11 cellular contexts compared by ENCODE assay signal in genomic region chr5:132429451-132430440, GRCh38.
DNase-seq lines count a peak whose midpoint lies in the region; ATAC-seq, FAIRE-seq and TF ChIP-seq lines count a peak whose summit lies in the region.
"Had no signal": no experiment of that assay in that cellular context is flagged by ENCODE, and none has a peak within 500 bp of the region (broad histone marks: within the 10 kb centered on the region; RNA-seq: fewer than 3 reads in every experiment).

No MANE protein-coding gene starts in this region.

- 87% methylated on average over 6 of the region's 6 CpGs for WGBS in A549 (ENCODE audit: missing lambda C conversion rate)

- peak overlapping the region; percentile 33 for H3K4me2 ChIP-seq in A549

- H3K4me3 ChIP-seq in A549: no peak overlapping the region
- H3K4me3 ChIP-seq in muscle layer of colon (ENCODE audit: low read depth in 1 of 2, low read length in 2 of 2): no peak overlapping the region
- H3K4me3 ChIP-seq in BE2C (ENCODE audit: low read depth, low read length): no peak overlapping the region

- TF ChIP-seq CTCF in A549 (IDR thresholded peaks at IDR 0.05) (no peak), BE2C (IDR thresholded peaks at IDR 0.05; ENCODE audit: low read depth, low read length) (no peak), glutamatergic neuron (IDR thresholded peaks at IDR 0.05; ENCODE audit: partially characterized antibody, unreplicated experiment) (no peak)

- CTCF ChIA-PET in A549 (lab: Yijun Ruan, JAX): interaction anchor here (1.0 to 10.7 kb wide), 7 partner anchors 10 to 69 kb away, joined by 3 to 91 read pairs (median 8); partner anchors contain the start of gene IRF1

- no peaks in the 10 kb centered on the region for H3K9me3 ChIP-seq in A549
- H3K9me3 ChIP-seq in muscle layer of colon (ENCODE audit: low read length): no peaks in the 10 kb centered on the region
- no peaks in the 10 kb centered on the region for H3K9me3 ChIP-seq in BE2C

- intact Hi-C loops in activated T-helper 1 cell treated with anti-CD3 and anti-CD28 coated beads, Interleukin-12 subunit alpha, Interleukin-12 subunit beta, Interleukin-2, Interleukin-4 antibody, amounts not matched to agents 30 ng/mL and 10 ng/mL and 1 ng/mL, durations not matched to agents 14 hours and 24 hours and 36 hours (cut with micrococcal nuclease): loop anchor here (5.0 kb wide), 4 partner anchors 128 to 632 kb away; partner anchors contain the start of genes FNIP1 and RAD50

- H3K4me1 ChIP-seq in A549 (peaks cover 48% of the 10 kb centered on the region), muscle layer of colon (ENCODE audit: insufficient read depth, low read length) (peaks cover 86% of the 10 kb centered on the region), BE2C (peaks cover 17% of the 10 kb centered on the region)

- no peak for TF ChIP-seq RAD21 in A549 (conservative IDR thresholded peaks at IDR 0.05 in 1 of 2, IDR thresholded peaks at IDR 0.05 in 1 of 2)

- ATAC-seq in A549: no peak
- ATAC-seq in GM21381 (IDR thresholded peaks at IDR 0.05; ENCODE audit: unreplicated experiment): no peak

- POLR2A ChIA-PET in A549 (lab: Yijun Ruan, JAX): interaction anchor here (1.1 kb wide), 2 partner anchors 8 to 67 kb away, joined by 3 to 7 read pairs; no protein-coding TSS in a partner anchor

- no peak for DNase-seq in A549 (ENCODE audit: low read depth in 1 of 2, low spot score in 1 of 2)
- DNase-seq in activated T-helper 1 cell treated with anti-CD3 and anti-CD28 coated beads, Interleukin-12 subunit alpha, Interleukin-12 subunit beta, Interleukin-2, Interleukin-4 antibody, amounts not matched to agents 30 ng/mL and 10 ng/mL and 1 ng/mL, durations not matched to agents 14 hours and 24 hours and 36 hours (ENCODE audit: low spot score): no peak
- DNase-seq in BE2C: no peak
- no peak for DNase-seq in DMS79 treated with DMSO at 0.1 percent for 48 hours (lab: John Stamatoyannopoulos, UW)
- DNase-seq in glutamatergic neuron: no peak
- DNase-seq: NCI-H524 treated with DMSO at 0.1 percent for 48 hours, nephron progenitor cell had no signal

- TF ChIP-seq POLR2A in A549 (IDR thresholded peaks at IDR 0.05; ENCODE audit: low read length) (no peak), GM18951 (IDR thresholded peaks at IDR 0.05; ENCODE audit: extremely low read depth, insufficient read depth, insufficient read length) (peak; percentile 16)

- in situ Hi-C loops in GM18951 (cut with MboI; ENCODE audit: low sequenced_read_pairs, unreplicated experiment): no loop called here

- H3K27ac ChIP-seq in A549 (peak overlapping the region in 1 of 2 experiments; percentile 84; a peak in 3 of 6 replicates), muscle layer of colon (ENCODE audit: low read depth, low read length) (peak overlapping the region; percentile 50)

- no peaks in the 10 kb centered on the region for H3K27me3 Mint-ChIP-seq in activated T-helper 1 cell treated with anti-CD3 and anti-CD28 coated beads, Interleukin-12 subunit alpha, Interleukin-12 subunit beta, Interleukin-2, Interleukin-4 antibody, amounts not matched to agents 30 ng/mL and 10 ng/mL and 1 ng/mL, durations not matched to agents 14 hours and 24 hours and 36 hours (ENCODE audit: insufficient read depth)
- H3K27me3 Mint-ChIP-seq in glutamatergic neuron (ENCODE audit: unreplicated experiment): peaks cover 4% of the 10 kb centered on the region

- FAIRE-seq in A549 (lab: Jason Lieb, UNC): no peak
- FAIRE-seq: TTC549 had no signal

- no peaks in the 10 kb centered on the region for H3K9me3 Mint-ChIP-seq in activated T-helper 1 cell treated with anti-CD3 and anti-CD28 coated beads, Interleukin-12 subunit alpha, Interleukin-12 subunit beta, Interleukin-2, Interleukin-4 antibody, amounts not matched to agents 30 ng/mL and 10 ng/mL and 1 ng/mL, durations not matched to agents 14 hours and 24 hours and 36 hours
- H3K9me3 Mint-ChIP-seq in glutamatergic neuron (ENCODE audit: unreplicated experiment): peaks cover 2% of the 10 kb centered on the region
- H3K9me3 Mint-ChIP-seq: nephron progenitor cell had no signal

- TF ChIP-seq EP300 in A549 (IDR thresholded peaks at IDR 0.05): no peak

- H3K4me1 Mint-ChIP-seq in activated T-helper 1 cell treated with anti-CD3 and anti-CD28 coated beads, Interleukin-12 subunit alpha, Interleukin-12 subunit beta, Interleukin-2, Interleukin-4 antibody, amounts not matched to agents 30 ng/mL and 10 ng/mL and 1 ng/mL, durations not matched to agents 14 hours and 24 hours and 36 hours (ENCODE audit: low read depth): peaks cover 97% of the 10 kb centered on the region
- peaks cover 10% of the 10 kb centered on the region for H3K4me1 Mint-ChIP-seq in glutamatergic neuron (ENCODE audit: low read depth, unreplicated experiment)

- peaks cover 35% of the 10 kb centered on the region for H3K36me3 Mint-ChIP-seq in activated T-helper 1 cell treated with anti-CD3 and anti-CD28 coated beads, Interleukin-12 subunit alpha, Interleukin-12 subunit beta, Interleukin-2, Interleukin-4 antibody, amounts not matched to agents 30 ng/mL and 10 ng/mL and 1 ng/mL, durations not matched to agents 14 hours and 24 hours and 36 hours (ENCODE audit: low read depth)
- H3K36me3 Mint-ChIP-seq in glutamatergic neuron (ENCODE audit: unreplicated experiment): no peaks in the 10 kb centered on the region

- H3K9ac ChIP-seq in muscle layer of colon (ENCODE audit: low read length): no peak overlapping the region

- H3K27ac Mint-ChIP-seq in activated T-helper 1 cell treated with anti-CD3 and anti-CD28 coated beads, Interleukin-12 subunit alpha, Interleukin-12 subunit beta, Interleukin-2, Interleukin-4 antibody, amounts not matched to agents 30 ng/mL and 10 ng/mL and 1 ng/mL, durations not matched to agents 14 hours and 24 hours and 36 hours: peak overlapping the region; percentile 83
- H3K27ac Mint-ChIP-seq in glutamatergic neuron (ENCODE audit: unreplicated experiment): no peak overlapping the region
- H3K27ac Mint-ChIP-seq: nephron progenitor cell had no signal

- H3K27me3 ChIP-seq in muscle layer of colon (ENCODE audit: control insufficient read depth in 1 of 2, insufficient read depth in 2 of 2, low read length in 2 of 2) (no peaks in the 10 kb centered on the region), BE2C (no peaks in the 10 kb centered on the region)

- H3K36me3 ChIP-seq in muscle layer of colon (ENCODE audit: insufficient read depth, low read length): no peaks in the 10 kb centered on the region
- no peaks in the 10 kb centered on the region for H3K36me3 ChIP-seq in BE2C

- no peak overlapping the region for H3K4me3 Mint-ChIP-seq in activated T-helper 1 cell treated with anti-CD3 and anti-CD28 coated beads, Interleukin-12 subunit alpha, Interleukin-12 subunit beta, Interleukin-2, Interleukin-4 antibody, amounts not matched to agents 30 ng/mL and 10 ng/mL and 1 ng/mL, durations not matched to agents 14 hours and 24 hours and 36 hours
- no peak overlapping the region for H3K4me3 Mint-ChIP-seq in glutamatergic neuron (ENCODE audit: unreplicated experiment)
- H3K4me3 Mint-ChIP-seq: nephron progenitor cell had no signal

TF ChIP-seq in A549, 52 proteins besides CTCF, POLR2A, EP300 and RAD21:
- no peak for TF ChIP-seq REST (IDR thresholded peaks at IDR 0.05)
